Comparison of ENCODE assay signal across 31 cellular contexts in the genomic region with DNA sequence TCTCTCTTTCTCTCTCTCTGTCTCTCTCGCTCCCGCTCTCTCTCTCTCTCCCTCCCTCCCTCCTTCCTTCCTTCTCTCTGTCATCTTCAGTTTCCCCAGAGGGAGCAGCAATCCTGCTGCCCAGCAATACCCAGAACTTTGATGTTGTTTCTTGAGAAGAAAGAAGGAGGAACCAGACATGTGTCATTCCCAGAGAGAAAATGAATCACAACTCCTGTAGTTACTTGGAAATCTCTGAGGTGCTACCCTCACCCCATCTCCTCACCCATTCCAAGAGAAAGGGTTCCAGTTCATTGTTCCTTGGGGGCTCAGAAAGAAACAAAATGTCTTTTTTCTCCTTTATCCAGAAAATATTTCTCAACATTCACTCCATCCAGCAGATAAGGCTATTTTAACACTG.
DNase-seq lines count a peak whose midpoint lies in the region; ATAC-seq, FAIRE-seq and TF ChIP-seq lines count a peak whose summit lies in the region.
"Had no signal": no experiment of that assay in that cellular context is flagged by ENCODE, and none has a peak within 500 bp of the region (broad histone marks: within the 10 kb centered on the region; RNA-seq: fewer than 3 reads in every experiment).

No MANE protein-coding gene starts in this region.

- peaks cover 46% of the 10 kb centered on the region for H3K4me1 ChIP-seq in hepatocyte (ENCODE audit: insufficient read depth)
- H3K4me1 ChIP-seq: foreskin keratinocyte, pancreas had no signal

- TF ChIP-seq POLR2A in GM12891 (IDR thresholded peaks at IDR 0.05; ENCODE audit: low read depth, low read length): no peak

- no peak for TF ChIP-seq CTCF in hepatocyte (IDR thresholded peaks at IDR 0.05; ENCODE audit: poor library complexity)
- TF ChIP-seq CTCF in foreskin fibroblast (IDR thresholded peaks at IDR 0.05; ENCODE audit: low read depth, low read length): no peak

- H3K9me3 ChIP-seq in hepatocyte (ENCODE audit: low read depth): no peaks in the 10 kb centered on the region
- H3K9me3 ChIP-seq: heart left ventricle, pancreas, tibial artery had no signal

- H3K9me2 ChIP-seq in hepatocyte (replicated peaks; ENCODE audit: insufficient read depth): no peaks in the 10 kb centered on the region

- intact Hi-C loops in sciatic nerve (cut with DNase I): no loop called here

- no peak overlapping the region for H3K4me2 ChIP-seq in hepatocyte

- no peak for FAIRE-seq in GM12891 (lab: Jason Lieb, UNC)
- FAIRE-seq: K562, pancreas had no signal

- no peaks in the 10 kb centered on the region for H4K20me1 ChIP-seq in hepatocyte (ENCODE audit: insufficient read depth, poor library complexity, severe bottlenecking)

- H3K27me3 ChIP-seq in hepatocyte: no peaks in the 10 kb centered on the region
- H3K27me3 ChIP-seq: cardiac muscle cell, heart left ventricle, pancreas, tibial artery had no signal

- H2AFZ ChIP-seq in hepatocyte: no peak overlapping the region
- H2AFZ ChIP-seq: GM23338 had no signal

- no peak overlapping the region for H3K4me3 ChIP-seq in hepatocyte
- H3K4me3 ChIP-seq in foreskin fibroblast (ENCODE audit: low read depth in 1 of 2, low read length in 2 of 2): no peak overlapping the region
- H3K4me3 ChIP-seq: cardiac muscle cell, GM23338, heart left ventricle, K562, lung, pancreas, tibial artery had no signal

- H3K27ac ChIP-seq in hepatocyte: peak overlapping the region; percentile 84
- H3K27ac ChIP-seq: cardiac muscle cell, foreskin keratinocyte, heart left ventricle, pancreas, tibial artery had no signal

- H3K36me3 ChIP-seq in hepatocyte (replicated peaks; ENCODE audit: insufficient read depth, low read depth): no peaks in the 10 kb centered on the region
- H3K36me3 ChIP-seq: cardiac muscle cell, heart left ventricle, pancreas, tibial artery had no signal

- H3K79me2 ChIP-seq in hepatocyte: no peaks in the 10 kb centered on the region

- peak; percentile 29 for ATAC-seq in sciatic nerve
- ATAC-seq: activated naive CD4-positive, alpha-beta T cell treated with anti-CD3 and anti-CD28 coated beads, Interleukin-2, amount 50 U/mL, for 72 hours; effector memory CD8-positive, alpha-beta T cell; esophagus mucosa; foreskin keratinocyte; GM23338; K562; pancreas; T-cell had no signal

- DNase-seq in GM03348 (ENCODE audit: low spot score) (peak; percentile 10), M059J (ENCODE audit: low read depth) (peak; percentile 9), hepatocyte (ENCODE audit: low spot score) (no peak), sciatic nerve (ENCODE audit: low spot score) (no peak), foreskin fibroblast (no peak), GM12891 (ENCODE audit: insufficient read length, low spot score) (no peak)
- no peak for DNase-seq in activated CD4-positive, alpha-beta T cell treated with anti-CD3 and anti-CD28 coated beads, Interleukin-2, amount 50 U/mL, for 4 hours
- DNase-seq: activated CD4-positive, alpha-beta T cell treated with anti-CD3 and anti-CD28 coated beads for 48 hours; aorta; Calu3; DMS79; effector memory CD8-positive, alpha-beta T cell; GDM1; heart left ventricle; HFFc6; MM.1S; NCI-H1105 treated with DMSO at 0.1 percent for 48 hours; NCI-H1930; NCI-H2171 treated with DMSO at 0.1 percent for 48 hours; NCI-H510A; nephron progenitor cell; pancreas; T-cell; tibial artery had no signal

- WGBS in hepatocyte (ENCODE audit: low lambda C conversion rate, missing lambda C conversion rate): 79% methylated on average over 2 of the region's 2 CpGs

TF ChIP-seq in GM12891, 5 proteins besides CTCF, POLR2A, EP300 and RAD21:
- TF ChIP-seq TAF1 (IDR thresholded peaks at IDR 0.05; ENCODE audit: low read depth, low read length) (no peak), SPI1 (IDR thresholded peaks at IDR 0.05; ENCODE audit: low read depth, low read length) (no peak), PAX5 (IDR thresholded peaks at IDR 0.05; ENCODE audit: insufficient read depth, low read length, severe bottlenecking) (no peak), POU2F2 (IDR thresholded peaks at IDR 0.05; ENCODE audit: low read depth, low read length) (no peak), POLR2AphosphoS5 (IDR thresholded peaks at IDR 0.05; ENCODE audit: low read depth, low read length) (no peak)

Comparison
In these comparisons a context has a peak if more than half of its experiments do, and no peak if none do; other contexts are left out.
1. DNase-seq: peak in GM03348 (single experiment) and M059J (single experiment); none in hepatocyte (single experiment), sciatic nerve (single experiment), activated CD4-positive, alpha-beta T cell treated with anti-CD3 and anti-CD28 coated beads, Interleukin-2, amount 50 U/mL, for 4 hours (0 of 2), foreskin fibroblast (0 of 2) and GM12891 (single experiment).